In the genomic region with DNA sequence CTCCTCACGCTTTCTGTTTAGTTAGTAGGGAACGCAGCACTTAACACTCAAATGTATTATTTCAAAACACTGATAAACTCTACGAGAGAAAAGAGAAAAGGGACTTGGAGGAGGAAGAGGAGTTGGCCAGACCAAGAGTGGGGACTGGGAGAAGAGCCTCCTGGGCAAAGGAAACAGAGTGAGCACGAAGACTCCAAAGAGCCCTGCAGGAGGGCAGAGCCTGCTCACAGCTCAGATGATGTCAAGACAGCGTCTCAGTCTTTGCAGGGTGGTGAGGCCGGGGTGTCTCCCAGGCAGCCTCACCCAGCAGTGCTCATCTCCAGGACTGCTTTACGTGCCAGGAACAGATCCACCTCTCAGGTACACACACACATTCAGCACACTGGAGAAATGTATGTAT, we compare ENCODE assay signal across 16 cellular contexts.
"Had no signal": no experiment of that assay in that cellular context is flagged by ENCODE, and none has a peak within 500 bp of the region (broad histone marks: within the 10 kb centered on the region; RNA-seq: fewer than 3 reads in every experiment).

No MANE protein-coding gene starts in this region.

- H3K27ac ChIP-seq: brain microvascular endothelial cell, esophagus muscularis mucosa, pancreas, upper lobe of right lung had no signal

- H3K9me3 Mint-ChIP-seq: stimulated activated naive CD8-positive, alpha-beta T cell treated with anti-CD3 and anti-CD28 coated beads, Interleukin-15, Interleukin-2, amounts not matched to agents 100 ng/mL and 50 ng/mL, for 24 hours had no signal

- H3K4me3 Mint-ChIP-seq: activated naive CD8-positive, alpha-beta T cell; nephron progenitor cell; stimulated activated naive CD8-positive, alpha-beta T cell treated with anti-CD3 and anti-CD28 coated beads, Interleukin-15, Interleukin-2, amounts not matched to agents 100 ng/mL and 50 ng/mL, for 24 hours had no signal

- H3K4me3 ChIP-seq: esophagus muscularis mucosa, pancreas, upper lobe of right lung had no signal

- DNase-seq: activated CD4-positive, alpha-beta T cell treated with anti-CD3 and anti-CD28 coated beads, Interleukin-2, amount 50 U/mL, for 4 hours; activated CD4-positive, CD25-positive, alpha-beta regulatory T cell treated with anti-CD3 and anti-CD28 coated beads, Interleukin-2, amount 50 U/mL, for 72 hours; activated gamma-delta T cell; activated T-cell treated with anti-CD3 and anti-CD28 coated beads, Interleukin-2, amount 50 U/mL, for 1 hour; amygdala; brain microvascular endothelial cell; cerebellar nuclear complex; mammary epithelial cell; nephron progenitor cell; pancreas; stimulated activated CD4-positive, alpha-beta T cell treated with anti-CD3 and anti-CD28 coated beads, Interleukin-4, amount 100 ng/mL, for 1 hour; stimulated activated CD8-positive, alpha-beta memory T cell treated with anti-CD3 and anti-CD28 coated beads, Interleukin-4, amount 100 ng/mL, for 48 hours; upper lobe of right lung had no signal

- ATAC-seq: pancreas, upper lobe of right lung had no signal

- H3K27me3 ChIP-seq: brain microvascular endothelial cell, esophagus muscularis mucosa, pancreas, upper lobe of right lung had no signal

- H3K36me3 ChIP-seq: brain microvascular endothelial cell, esophagus muscularis mucosa, pancreas, upper lobe of right lung had no signal

- H3K27me3 Mint-ChIP-seq: activated naive CD8-positive, alpha-beta T cell had no signal

- H3K27ac Mint-ChIP-seq: activated naive CD8-positive, alpha-beta T cell; nephron progenitor cell; stimulated activated naive CD8-positive, alpha-beta T cell treated with anti-CD3 and anti-CD28 coated beads, Interleukin-15, Interleukin-2, amounts not matched to agents 100 ng/mL and 50 ng/mL, for 24 hours had no signal
